In genomic region chrX:65993915-65994460, GRCh38 we compare ENCODE assay signal across 17 cellular contexts. TPM values are rescaled to one million over a fixed set of nuclear protein-coding genes. Genes with fewer than 3 reads are reported as not detected.
A peak's percentile ranks its signal among the peaks of the same experiment; 100 is the strongest.
DNase-seq lines count a peak whose midpoint lies in the region; ATAC-seq and TF ChIP-seq lines count a peak whose summit lies in the region.
"Had no signal": no experiment of that assay in that cellular context is flagged by ENCODE, and none has a peak within 500 bp of the region (broad histone marks: within the 10 kb centered on the region; RNA-seq: fewer than 3 reads in every experiment).

No MANE protein-coding gene starts in this region.

- H3K27ac Mint-ChIP-seq in activated CD8-positive, alpha-beta T cell treated with anti-CD3 and anti-CD28 coated beads for 36 hours: no peak overlapping the region
- H3K27ac Mint-ChIP-seq in activated CD8-positive, alpha-beta T cell treated with anti-CD3 and anti-CD28 coated beads, Interleukin-2, amount 10 ng/mL, durations not matched to agents 7 days and 5 days: no peak overlapping the region
- peak overlapping the region in 1 of 8 donors; percentile 27 for H3K27ac Mint-ChIP-seq in CD8-positive, alpha-beta memory T cell

- no peak overlapping the region for H3K4me3 ChIP-seq in CD8-positive, alpha-beta memory T cell (ENCODE audit: low read length)
- H3K4me3 ChIP-seq in neutrophil (ENCODE audit: low read depth in 1 of 2, low read length in 1 of 2): no peak overlapping the region
- H3K4me3 ChIP-seq in right cardiac atrium (ENCODE audit: low read length): no peak overlapping the region

- 56% methylated on average over 2 of the region's 2 CpGs for WGBS in right cardiac atrium

- H3K9me3 Mint-ChIP-seq in activated CD8-positive, alpha-beta T cell treated with anti-CD3 and anti-CD28 coated beads for 36 hours: no peaks in the 10 kb centered on the region
- peaks cover 8% of the 10 kb centered on the region for H3K9me3 Mint-ChIP-seq in activated CD8-positive, alpha-beta T cell treated with anti-CD3 and anti-CD28 coated beads, Interleukin-2, amount 10 ng/mL, durations not matched to agents 7 days and 5 days (ENCODE audit: insufficient read depth)
- H3K9me3 Mint-ChIP-seq in CD8-positive, alpha-beta memory T cell: no peaks in the 10 kb centered on the region

- H3K36me3 ChIP-seq in CD8-positive, alpha-beta memory T cell (ENCODE audit: insufficient read depth, low read length): no peaks in the 10 kb centered on the region
- H3K36me3 ChIP-seq in neutrophil: no peaks in the 10 kb centered on the region

- peak; percentile 11 for DNase-seq in activated CD8-positive, alpha-beta T cell treated with anti-CD3 and anti-CD28 coated beads for 36 hours
- no peak for DNase-seq in activated CD8-positive, alpha-beta T cell treated with anti-CD3 and anti-CD28 coated beads, Interleukin-2, amount 10 ng/mL, durations not matched to agents 7 days and 5 days
- no peak for DNase-seq in CD8-positive, alpha-beta memory T cell
- peak; percentile 48 for DNase-seq in OCI-M1 (lab: John Stamatoyannopoulos, UW)
- no peak for DNase-seq in right cardiac atrium
- no peak for DNase-seq in hypothalamus (lab: John Stamatoyannopoulos, UW)
- DNase-seq: C1 segment of cervical spinal cord, DMS79, NCI-H1105 treated with DMSO at 0.1 percent for 48 hours, NCI-H1694, NCI-H2081 treated with DMSO at 0.1 percent for 48 hours, NCI-H446 treated with DMSO at 0.1 percent for 48 hours, NCI-H69 had no signal

- no peaks in the 10 kb centered on the region for H3K4me1 ChIP-seq in CD8-positive, alpha-beta memory T cell (ENCODE audit: insufficient read depth, low read length)
- H3K4me1 ChIP-seq in neutrophil (ENCODE audit: control insufficient read depth in 1 of 2, insufficient read depth in 1 of 2, low read depth in 1 of 2, low read length in 1 of 2) (peaks cover 85 to 89% of the 10 kb centered on the region in 2 experiments), right cardiac atrium (ENCODE audit: control insufficient read depth, insufficient read depth, low read length) (no peaks in the 10 kb centered on the region)

- H3K4me1 Mint-ChIP-seq in activated CD8-positive, alpha-beta T cell treated with anti-CD3 and anti-CD28 coated beads for 36 hours (ENCODE audit: low read depth): peaks cover 23% of the 10 kb centered on the region
- H3K4me1 Mint-ChIP-seq in activated CD8-positive, alpha-beta T cell treated with anti-CD3 and anti-CD28 coated beads, Interleukin-2, amount 10 ng/mL, durations not matched to agents 7 days and 5 days (ENCODE audit: low read depth): peaks cover 30% of the 10 kb centered on the region
- peaks cover 0 to 9% (median 6%) of the 10 kb centered on the region in 3 donors for H3K4me1 Mint-ChIP-seq in CD8-positive, alpha-beta memory T cell

- no peaks in the 10 kb centered on the region for H3K27me3 Mint-ChIP-seq in activated CD8-positive, alpha-beta T cell treated with anti-CD3 and anti-CD28 coated beads for 36 hours
- H3K27me3 Mint-ChIP-seq in activated CD8-positive, alpha-beta T cell treated with anti-CD3 and anti-CD28 coated beads, Interleukin-2, amount 10 ng/mL, durations not matched to agents 7 days and 5 days (ENCODE audit: low read depth): no peaks in the 10 kb centered on the region
- peaks cover 0 to 1% of the 10 kb centered on the region in 2 donors for H3K27me3 Mint-ChIP-seq in CD8-positive, alpha-beta memory T cell

- H3K27ac ChIP-seq in CD8-positive, alpha-beta memory T cell (ENCODE audit: low read depth, low read length): peak overlapping the region; percentile 57
- H3K27ac ChIP-seq in neutrophil: peak overlapping the region; percentile 91
- no peak overlapping the region for H3K27ac ChIP-seq in right cardiac atrium (ENCODE audit: low read length)

- POLR2A ChIA-PET in activated CD8-positive, alpha-beta T cell treated with anti-CD3 and anti-CD28 coated beads for 36 hours (lab: Charles Lee): no interaction called here
- POLR2A ChIA-PET in activated CD8-positive, alpha-beta T cell treated with anti-CD3 and anti-CD28 coated beads, Interleukin-2, amount 10 ng/mL, durations not matched to agents 7 days and 5 days (lab: Charles Lee): no interaction called here
- POLR2A ChIA-PET in CD8-positive, alpha-beta memory T cell (lab: Charles Lee): no interaction called here

- no peaks in the 10 kb centered on the region for H3K9me3 ChIP-seq in CD8-positive, alpha-beta memory T cell (ENCODE audit: low read length)
- H3K9me3 ChIP-seq in neutrophil: no peaks in the 10 kb centered on the region
- H3K9me3 ChIP-seq in right cardiac atrium (ENCODE audit: control insufficient read depth, low read length): no peaks in the 10 kb centered on the region

- H3K4me3 Mint-ChIP-seq in activated CD8-positive, alpha-beta T cell treated with anti-CD3 and anti-CD28 coated beads for 36 hours: no peak overlapping the region
- no peak overlapping the region for H3K4me3 Mint-ChIP-seq in activated CD8-positive, alpha-beta T cell treated with anti-CD3 and anti-CD28 coated beads, Interleukin-2, amount 10 ng/mL, durations not matched to agents 7 days and 5 days
- H3K4me3 Mint-ChIP-seq in CD8-positive, alpha-beta memory T cell: no peak overlapping the region

- no peaks in the 10 kb centered on the region for H3K27me3 ChIP-seq in CD8-positive, alpha-beta memory T cell (ENCODE audit: insufficient read depth, low read length, poor library complexity, severe bottlenecking)
- H3K27me3 ChIP-seq in neutrophil (no peaks in the 10 kb centered on the region), right cardiac atrium (ENCODE audit: control insufficient read depth, insufficient read depth) (no peaks in the 10 kb centered on the region)

- H3K36me3 Mint-ChIP-seq in activated CD8-positive, alpha-beta T cell treated with anti-CD3 and anti-CD28 coated beads for 36 hours (ENCODE audit: low read depth): no peaks in the 10 kb centered on the region
- H3K36me3 Mint-ChIP-seq in activated CD8-positive, alpha-beta T cell treated with anti-CD3 and anti-CD28 coated beads, Interleukin-2, amount 10 ng/mL, durations not matched to agents 7 days and 5 days (ENCODE audit: low read depth): peaks cover 18% of the 10 kb centered on the region
- H3K36me3 Mint-ChIP-seq in CD8-positive, alpha-beta memory T cell: peaks cover 0 to 8% (median 0%) of the 10 kb centered on the region in 3 donors

- CTCF ChIA-PET in activated CD8-positive, alpha-beta T cell treated with anti-CD3 and anti-CD28 coated beads for 36 hours (lab: Charles Lee): no interaction called here
- CTCF ChIA-PET in activated CD8-positive, alpha-beta T cell treated with anti-CD3 and anti-CD28 coated beads, Interleukin-2, amount 10 ng/mL, durations not matched to agents 7 days and 5 days (lab: Charles Lee): interaction anchor here (0.9 kb wide), 1 partner anchor 116 kb away, joined by 4 read pairs; no protein-coding TSS in a partner anchor
- CTCF ChIA-PET in CD8-positive, alpha-beta memory T cell (lab: Charles Lee): no interaction called here

- no peak for ATAC-seq in activated CD8-positive, alpha-beta T cell treated with anti-CD3 and anti-CD28 coated beads for 36 hours
- ATAC-seq in activated CD8-positive, alpha-beta T cell treated with anti-CD3 and anti-CD28 coated beads, Interleukin-2, amount 10 ng/mL, durations not matched to agents 7 days and 5 days: no peak
- ATAC-seq in right cardiac atrium: no peak
- ATAC-seq: Right ventricle myocardium inferior had no signal

- no peak for TF ChIP-seq CTCF in activated CD8-positive, alpha-beta T cell treated with anti-CD3 and anti-CD28 coated beads for 36 hours (IDR thresholded peaks at IDR 0.05)
- TF ChIP-seq CTCF in neutrophil (IDR thresholded peaks at IDR 0.05): no peak

- intact Hi-C loops in activated CD8-positive, alpha-beta T cell treated with anti-CD3 and anti-CD28 coated beads for 36 hours (cut with micrococcal nuclease): no loop called here
- intact Hi-C loops in right cardiac atrium (cut with DNase I): no loop called here

RNA-seq across cellular contexts. Expression of gene VSIG4, which starts 45.9 kb away (rescaled TPM):
- total RNA-seq in activated CD8-positive, alpha-beta T cell treated with anti-CD3 and anti-CD28 coated beads for 36 hours: under 1 TPM in 1 of 2 experiments, not detected in 1; 0.23 TPM
- total RNA-seq in activated CD8-positive, alpha-beta T cell treated with anti-CD3 and anti-CD28 coated beads, Interleukin-2, amount 10 ng/mL, durations not matched to agents 7 days and 5 days: not detected
- under 1 TPM; 0.64 to 0.68 TPM for total RNA-seq in CD8-positive, alpha-beta memory T cell
- 2.5 TPM for polyA plus RNA-seq in CD8-positive, alpha-beta memory T cell
- total RNA-seq in right cardiac atrium: 100 to 1,000 TPM in 1 of 4 donors, 10 to 100 TPM in 3; 38.4 to 126 (median 53.4) TPM
- 16.0 TPM for polyA plus RNA-seq in right cardiac atrium
- total RNA-seq: A673, H1 had no signal
- polyA plus RNA-seq: H1 had no signal

Comparison
In these comparisons a context has a peak if more than half of its experiments do, and no peak if none do; other contexts are left out.
1. DNase-seq: peak in activated CD8-positive, alpha-beta T cell treated with anti-CD3 and anti-CD28 coated beads for 36 hours (single experiment) and OCI-M1 (single experiment); none in activated CD8-positive, alpha-beta T cell treated with anti-CD3 and anti-CD28 coated beads, Interleukin-2, amount 10 ng/mL, durations not matched to agents 7 days and 5 days (single experiment), CD8-positive, alpha-beta memory T cell (0 of 5), right cardiac atrium (0 of 3) and hypothalamus (0 of 51).
2. RNA of gene VSIG4, which starts 45.9 kb away (total RNA-seq): 38.4 to 126 TPM in right cardiac atrium; 0.64 to 0.68 TPM in CD8-positive, alpha-beta memory T cell, 0.23 TPM in activated CD8-positive, alpha-beta T cell treated with anti-CD3 and anti-CD28 coated beads for 36 hours and not detected in activated CD8-positive, alpha-beta T cell treated with anti-CD3 and anti-CD28 coated beads, Interleukin-2, amount 10 ng/mL, durations not matched to agents 7 days and 5 days; every median in the first group is over 10 times any median in the second.